Comparison of ENCODE assay signal across 17 cellular contexts in genomic region chr12:63941879-63942278, GRCh38.
DNase-seq lines count a peak whose midpoint lies in the region; ATAC-seq and TF ChIP-seq lines count a peak whose summit lies in the region.
"Had no signal": no experiment of that assay in that cellular context is flagged by ENCODE, and none has a peak within 500 bp of the region (broad histone marks: within the 10 kb centered on the region; RNA-seq: fewer than 3 reads in every experiment).

No MANE protein-coding gene starts in this region.

- H3K4me2 ChIP-seq in neural cell (ENCODE audit: low read length) (no peak overlapping the region), SK-N-SH (no peak overlapping the region)

- TF ChIP-seq RAD21 in neural cell (conservative IDR thresholded peaks at IDR 0.05) (no peak), SK-N-SH (IDR thresholded peaks at IDR 0.05; ENCODE audit: low read length) (no peak)

- no peak for TF ChIP-seq EP300 in neural cell (conservative IDR thresholded peaks at IDR 0.05; ENCODE audit: poor library complexity, severe bottlenecking)
- no peak for TF ChIP-seq EP300 in SK-N-SH (IDR thresholded peaks at IDR 0.05; ENCODE audit: borderline replicate concordance in 1 of 2, low read depth in 1 of 2, low read length in 1 of 2)

- POLR2A ChIA-PET in SK-N-SH (lab: Yijun Ruan, JAX) = no interaction called here

- H3K27ac ChIP-seq in neural cell (ENCODE audit: low read length) (peak overlapping the region; percentile 62), SK-N-SH (ENCODE audit: low read depth in 2 of 2, low read length in 1 of 2) (peak overlapping the region in 1 of 2 experiments; percentile 97; a peak in 2 of 4 replicates)
- H3K27ac ChIP-seq: GM23248 had no signal

- no peak for ATAC-seq in GM21723 (IDR thresholded peaks at IDR 0.05; ENCODE audit: unreplicated experiment)

- H3K36me3 ChIP-seq in neural cell (ENCODE audit: insufficient read depth, low read length) = no peaks in the 10 kb centered on the region
- no peaks in the 10 kb centered on the region for H3K36me3 ChIP-seq in SK-N-SH (replicated peaks in 1 of 2; ENCODE audit: control insufficient read depth in 1 of 2, insufficient read depth in 2 of 2, low read length in 1 of 2)

- no peaks in the 10 kb centered on the region for H3K9me3 Mint-ChIP-seq in endothelial cell (ENCODE audit: unreplicated experiment)

- DNase-seq in CD1c-positive myeloid dendritic cell (ENCODE audit: extremely low spot score) (peak; percentile 24), NCI-H69 (lab: John Stamatoyannopoulos, UW) (peak; percentile 55), endothelial cell (ENCODE audit: low spot score) (no peak), SK-N-SH (no peak), middle frontal gyrus (ENCODE audit: extremely low spot score, low spot score) (no peak), NCI-H2196 (lab: John Stamatoyannopoulos, UW; ENCODE audit: unreplicated experiment) (no peak)
- DNase-seq: ACHN; AML-193; CD4-positive, CD25-positive, alpha-beta regulatory T cell; GF-D8; GM23248; KBM-7; NCI-H1436; NCI-H510A; SHP77 treated with DMSO at 0.1 percent for 48 hours had no signal

- H2AFZ ChIP-seq in neural cell (ENCODE audit: low read depth, low read length) (no peak overlapping the region), SK-N-SH (ENCODE audit: low read depth) (no peak overlapping the region)
- H2AFZ ChIP-seq: GM23248 had no signal

- peaks cover 19 to 51% of the 10 kb centered on the region in 2 experiments; a peak in 3 of 4 replicates for H3K4me1 ChIP-seq in SK-N-SH (ENCODE audit: control insufficient read depth in 1 of 2, insufficient read depth in 2 of 2, low read depth in 1 of 2, low read length in 1 of 2)

- no peak for TF ChIP-seq CTCF in endothelial cell (IDR thresholded peaks at IDR 0.05; ENCODE audit: unreplicated experiment)
- no peak for TF ChIP-seq CTCF in neural cell (IDR thresholded peaks at IDR 0.05; ENCODE audit: poor library complexity, severe bottlenecking)
- TF ChIP-seq CTCF in SK-N-SH (IDR thresholded peaks at IDR 0.05) = no peak

- H3K9ac ChIP-seq in neural cell (ENCODE audit: low read length) = no peak overlapping the region
- no peak overlapping the region for H3K9ac ChIP-seq in SK-N-SH
- H3K9ac ChIP-seq: GM23248 had no signal

- H3K4me3 ChIP-seq in neural cell (ENCODE audit: low read length) = no peak overlapping the region
- H3K4me3 ChIP-seq in SK-N-SH (ENCODE audit: low read depth in 2 of 2, low read length in 1 of 2) = no peak overlapping the region
- H3K4me3 ChIP-seq: GM23248 had no signal

- no peaks in the 10 kb centered on the region for H3K27me3 ChIP-seq in neural cell (ENCODE audit: insufficient read depth, low read depth, low read length)
- no peaks in the 10 kb centered on the region for H3K27me3 ChIP-seq in SK-N-SH (ENCODE audit: insufficient read depth)

- H3K4me3 Mint-ChIP-seq in endothelial cell (ENCODE audit: unreplicated experiment) = peak overlapping the region; percentile 26
- H3K4me3 Mint-ChIP-seq: CD4-positive, CD25-positive, alpha-beta regulatory T cell had no signal

- no peaks in the 10 kb centered on the region for H3K9me3 ChIP-seq in neural cell (ENCODE audit: low read length)
- no peaks in the 10 kb centered on the region for H3K9me3 ChIP-seq in SK-N-SH

- H3K79me2 ChIP-seq in neural cell (replicated peaks; ENCODE audit: insufficient read depth, low read length) (peaks cover 5% of the 10 kb centered on the region), SK-N-SH (ENCODE audit: insufficient read depth) (peaks cover 31% of the 10 kb centered on the region; the same call in 1 of the 2 replicates)

- H4K20me1 ChIP-seq in neural cell (ENCODE audit: insufficient read depth) (no peaks in the 10 kb centered on the region), SK-N-SH (ENCODE audit: insufficient read depth) (no peaks in the 10 kb centered on the region)

- H3K27me3 Mint-ChIP-seq in endothelial cell (ENCODE audit: unreplicated experiment) = peaks cover 9% of the 10 kb centered on the region
- H3K27me3 Mint-ChIP-seq: CD4-positive, CD25-positive, alpha-beta regulatory T cell had no signal

- H3K4me1 Mint-ChIP-seq in endothelial cell (ENCODE audit: unreplicated experiment) = peaks cover 95% of the 10 kb centered on the region

- H3F3A ChIP-seq in neural cell (ENCODE audit: insufficient read depth, low read length, poor library complexity, severe bottlenecking) (no peaks in the 10 kb centered on the region), SK-N-SH (replicated peaks; ENCODE audit: insufficient read depth) (no peaks in the 10 kb centered on the region)

- H3K36me3 Mint-ChIP-seq in endothelial cell (ENCODE audit: low read depth, unreplicated experiment) = peaks cover 3% of the 10 kb centered on the region
- H3K36me3 Mint-ChIP-seq: CD4-positive, CD25-positive, alpha-beta regulatory T cell had no signal

- H3K9me2 ChIP-seq in neural cell (ENCODE audit: insufficient read depth, low read length) (no peaks in the 10 kb centered on the region), SK-N-SH (no peaks in the 10 kb centered on the region)

- H3K27ac Mint-ChIP-seq in endothelial cell (ENCODE audit: unreplicated experiment) = peak overlapping the region; percentile 98
- H3K27ac Mint-ChIP-seq: CD4-positive, CD25-positive, alpha-beta regulatory T cell had no signal

- CTCF ChIA-PET in SK-N-SH (lab: Yijun Ruan, JAX) = interaction anchor here (1.2 kb wide), 1 partner anchor 53 kb away, joined by 5 read pairs; no protein-coding TSS in a partner anchor

TF ChIP-seq in neural cell, 6 proteins besides CTCF, POLR2A, EP300 and RAD21:
- no peak for TF ChIP-seq EZH2 (IDR thresholded peaks at IDR 0.05; ENCODE audit: borderline replicate concordance, insufficient read depth, low read length, poor library complexity, severe bottlenecking)
- no peak for TF ChIP-seq POLR2AphosphoS5 (IDR thresholded peaks at IDR 0.05)
- TF ChIP-seq SMC3 (conservative IDR thresholded peaks at IDR 0.05; ENCODE audit: poor library complexity) = no peak
- no peak for TF ChIP-seq REST (IDR thresholded peaks at IDR 0.05; ENCODE audit: borderline replicate concordance)
- TF ChIP-seq MXI1 (conservative IDR thresholded peaks at IDR 0.05; ENCODE audit: poor library complexity, severe bottlenecking) = no peak
- TF ChIP-seq TAF1 (IDR thresholded peaks at IDR 0.05; ENCODE audit: low read depth) = no peak
TF ChIP-seq in neural cell: peak in this region for 0.

TF ChIP-seq in SK-N-SH, 30 proteins besides CTCF, POLR2A, EP300 and RAD21:
- TF ChIP-seq MAX (IDR thresholded peaks at IDR 0.05; ENCODE audit: low read depth) (no peak), NRF1 (IDR thresholded peaks at IDR 0.05; ENCODE audit: low read depth, low read length) (no peak), FOSL2 (IDR thresholded peaks at IDR 0.05; ENCODE audit: borderline replicate concordance, low read depth) (no peak), ELF1 (IDR thresholded peaks at IDR 0.05) (no peak), RFX5 (IDR thresholded peaks at IDR 0.05; ENCODE audit: low read length) (no peak)

Comparison
In these comparisons a context has a peak if more than half of its experiments do, and no peak if none do; other contexts are left out.
1. DNase-seq: peak in CD1c-positive myeloid dendritic cell (single experiment) and NCI-H69 (single experiment); none in endothelial cell (single experiment), SK-N-SH (single experiment), middle frontal gyrus (single experiment) and NCI-H2196 (single experiment).